21 cellular contexts compared by ENCODE assay signal in the genomic region with DNA sequence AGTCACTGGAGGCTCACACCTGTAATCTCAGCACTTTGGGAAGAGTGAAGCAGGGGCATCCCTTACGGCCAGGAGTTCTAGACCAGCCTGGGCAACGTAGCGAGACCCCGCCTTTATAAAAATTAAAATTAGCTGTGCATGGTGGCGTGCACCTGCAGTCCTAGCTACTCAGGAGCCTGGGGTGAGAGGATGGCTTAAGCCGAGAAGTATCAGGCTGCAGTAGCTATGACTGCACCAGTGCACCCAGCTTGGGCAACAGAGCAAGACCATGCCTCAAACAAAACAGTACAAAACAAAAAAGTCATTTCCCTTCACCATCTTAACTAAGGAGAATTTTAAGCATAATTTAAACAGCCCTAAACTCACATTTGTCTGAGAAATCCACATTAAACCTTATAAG. TPM values are rescaled to one million over a fixed set of nuclear protein-coding genes. Genes with fewer than 3 reads are reported as not detected.
DNase-seq lines count a peak whose midpoint lies in the region; ATAC-seq and TF ChIP-seq lines count a peak whose summit lies in the region.
"Had no signal": no experiment of that assay in that cellular context is flagged by ENCODE, and none has a peak within 500 bp of the region (broad histone marks: within the 10 kb centered on the region; RNA-seq: fewer than 3 reads in every experiment).

No MANE protein-coding gene starts in this region.

- no peaks in the 10 kb centered on the region for H3K27me3 Mint-ChIP-seq in activated CD8-positive, alpha-beta T cell treated with anti-CD3 and anti-CD28 coated beads, Interleukin-2, amount 10 ng/mL, durations not matched to agents 7 days and 5 days (ENCODE audit: low read depth)
- H3K27me3 Mint-ChIP-seq in naive thymus-derived CD8-positive, alpha-beta T cell: no peaks in the 10 kb centered on the region

- H3K4me1 Mint-ChIP-seq in activated CD8-positive, alpha-beta T cell treated with anti-CD3 and anti-CD28 coated beads, Interleukin-2, amount 10 ng/mL, durations not matched to agents 7 days and 5 days (ENCODE audit: low read depth): no peaks in the 10 kb centered on the region
- H3K4me1 Mint-ChIP-seq in naive thymus-derived CD8-positive, alpha-beta T cell: peaks cover 15 to 41% (median 29%) of the 10 kb centered on the region in 4 donors

- no peak for ATAC-seq in activated CD8-positive, alpha-beta T cell treated with anti-CD3 and anti-CD28 coated beads, Interleukin-2, amount 10 ng/mL, durations not matched to agents 7 days and 5 days
- no peak for ATAC-seq in naive thymus-derived CD8-positive, alpha-beta T cell
- no peak for ATAC-seq in HG02981 (IDR thresholded peaks at IDR 0.05; ENCODE audit: unreplicated experiment)
- ATAC-seq: HepG2 had no signal

- no peaks in the 10 kb centered on the region for H3K9me3 ChIP-seq in BLaER1
- H3K9me3 ChIP-seq: colonic mucosa, MG63 had no signal

- H3K27ac Mint-ChIP-seq in activated CD8-positive, alpha-beta T cell treated with anti-CD3 and anti-CD28 coated beads, Interleukin-2, amount 10 ng/mL, durations not matched to agents 7 days and 5 days: peak overlapping the region; percentile 33
- peak overlapping the region in 9 of 10 donors; percentile 26 to 89 (median 80) for H3K27ac Mint-ChIP-seq in naive thymus-derived CD8-positive, alpha-beta T cell
- H3K27ac Mint-ChIP-seq: nephron progenitor cell had no signal

- peaks cover 85% of the 10 kb centered on the region for H3K36me3 ChIP-seq in BLaER1
- H3K36me3 ChIP-seq: colonic mucosa had no signal

- TF ChIP-seq CTCF in GM12864 (IDR thresholded peaks at IDR 0.05; ENCODE audit: low read depth, low read length, missing control alignments): no peak

- H3K4me3 ChIP-seq in BLaER1: no peak overlapping the region
- no peak overlapping the region for H3K4me3 ChIP-seq in GM12864 (ENCODE audit: low read depth, low read length)
- H3K4me3 ChIP-seq: colonic mucosa, lung, MG63 had no signal

- DNase-seq in GM12864 (ENCODE audit: low read depth) (peak; percentile 27), medulla oblongata (ENCODE audit: extremely low spot score) (no peak), C1 segment of cervical spinal cord (lab: John Stamatoyannopoulos, UW) (no peak)
- DNase-seq in activated CD8-positive, alpha-beta T cell treated with anti-CD3 and anti-CD28 coated beads, Interleukin-2, amount 10 ng/mL, durations not matched to agents 7 days and 5 days: no peak
- no peak for DNase-seq in naive thymus-derived CD8-positive, alpha-beta T cell
- no peak for DNase-seq in effector CD4-positive, alpha-beta T cell
- DNase-seq: activated CD4-positive, alpha-beta T cell treated with anti-CD3 and anti-CD28 coated beads, Interleukin-2, amount 50 U/mL, for 1 hour; aorta; colonic mucosa; DMS 273 treated with DMSO at 0.1 percent for 48 hours; MG63; NCI-H1694 treated with DMSO at 0.1 percent for 48 hours; NCI-H446 treated with DMSO at 0.1 percent for 48 hours; nephron progenitor cell; SHP77 treated with DMSO at 0.1 percent for 48 hours; T-helper 9 cell had no signal

- H3K4me1 ChIP-seq in BLaER1: peaks cover 57% of the 10 kb centered on the region
- H3K4me1 ChIP-seq: colonic mucosa had no signal

- POLR2A ChIA-PET in activated CD8-positive, alpha-beta T cell treated with anti-CD3 and anti-CD28 coated beads, Interleukin-2, amount 10 ng/mL, durations not matched to agents 7 days and 5 days (lab: Charles Lee): interaction anchor here (0.6 kb wide), 1 partner anchor 41 kb away, joined by 3 read pairs; no protein-coding TSS in a partner anchor
- POLR2A ChIA-PET in naive thymus-derived CD8-positive, alpha-beta T cell (lab: Charles Lee): interaction anchor here (0.6 kb wide), 1 partner anchor 43 kb away, joined by 4 read pairs; no protein-coding TSS in a partner anchor

- H3K9me3 Mint-ChIP-seq in activated CD8-positive, alpha-beta T cell treated with anti-CD3 and anti-CD28 coated beads, Interleukin-2, amount 10 ng/mL, durations not matched to agents 7 days and 5 days (ENCODE audit: insufficient read depth): no peaks in the 10 kb centered on the region
- H3K9me3 Mint-ChIP-seq in naive thymus-derived CD8-positive, alpha-beta T cell: no peaks in the 10 kb centered on the region
- H3K9me3 Mint-ChIP-seq: nephron progenitor cell had no signal

- H3K27me3 ChIP-seq in BLaER1: no peaks in the 10 kb centered on the region
- H3K27me3 ChIP-seq: colonic mucosa, MG63 had no signal

- no peaks in the 10 kb centered on the region for H4K20me1 ChIP-seq in BLaER1

- peak overlapping the region; percentile 67 for H3K9ac ChIP-seq in BLaER1

- CTCF ChIA-PET in activated CD8-positive, alpha-beta T cell treated with anti-CD3 and anti-CD28 coated beads, Interleukin-2, amount 10 ng/mL, durations not matched to agents 7 days and 5 days (lab: Charles Lee): interaction anchor here (1.5 kb wide), 1 partner anchor 32 kb away, joined by 7 read pairs; no protein-coding TSS in a partner anchor

- H3K4me3 Mint-ChIP-seq in activated CD8-positive, alpha-beta T cell treated with anti-CD3 and anti-CD28 coated beads, Interleukin-2, amount 10 ng/mL, durations not matched to agents 7 days and 5 days: no peak overlapping the region
- peak overlapping the region in 4 of 10 donors; percentile 26 to 57 (median 40) for H3K4me3 Mint-ChIP-seq in naive thymus-derived CD8-positive, alpha-beta T cell
- H3K4me3 Mint-ChIP-seq: nephron progenitor cell had no signal

- H3K36me3 Mint-ChIP-seq in activated CD8-positive, alpha-beta T cell treated with anti-CD3 and anti-CD28 coated beads, Interleukin-2, amount 10 ng/mL, durations not matched to agents 7 days and 5 days (ENCODE audit: low read depth): peaks cover 65% of the 10 kb centered on the region
- H3K36me3 Mint-ChIP-seq in naive thymus-derived CD8-positive, alpha-beta T cell: peaks cover 0 to 91% (median 9%) of the 10 kb centered on the region in 3 donors

- H3K4me2 ChIP-seq in BLaER1: peak overlapping the region; percentile 77

- peak overlapping the region; percentile 83 for H3K27ac ChIP-seq in BLaER1
- H3K27ac ChIP-seq: colonic mucosa, epithelial cell of prostate had no signal

RNA-seq across cellular contexts. Expression of a gene that starts 23.2 kb away (rescaled TPM):
- total RNA-seq in activated CD8-positive, alpha-beta T cell treated with anti-CD3 and anti-CD28 coated beads, Interleukin-2, amount 10 ng/mL, durations not matched to agents 7 days and 5 days: 10 to 100 TPM; 56.2 to 57.7 TPM
- total RNA-seq in naive thymus-derived CD8-positive, alpha-beta T cell: 10 to 100 TPM; 56.2 to 67.8 TPM
- 10 to 100 TPM; 15.3 to 33.9 (median 22.3) TPM for polyA plus RNA-seq in naive thymus-derived CD8-positive, alpha-beta T cell

RNA-seq across cellular contexts. Expression of a gene that starts 51.8 kb away (rescaled TPM):
- total RNA-seq in activated CD8-positive, alpha-beta T cell treated with anti-CD3 and anti-CD28 coated beads, Interleukin-2, amount 10 ng/mL, durations not matched to agents 7 days and 5 days: 10 to 100 TPM; 21.6 to 22.6 TPM
- 10 to 100 TPM; 21.4 to 24.6 TPM for total RNA-seq in naive thymus-derived CD8-positive, alpha-beta T cell
- 10 to 100 TPM; 17.1 to 27.0 (median 17.9) TPM for polyA plus RNA-seq in naive thymus-derived CD8-positive, alpha-beta T cell

RNA-seq across cellular contexts. Expression of a gene that starts 51.9 kb away (rescaled TPM):
- total RNA-seq in activated CD8-positive, alpha-beta T cell treated with anti-CD3 and anti-CD28 coated beads, Interleukin-2, amount 10 ng/mL, durations not matched to agents 7 days and 5 days: 10 to 100 TPM; 32.2 to 34.6 TPM
- 10 to 100 TPM; 63.9 to 64.3 TPM for total RNA-seq in naive thymus-derived CD8-positive, alpha-beta T cell
- polyA plus RNA-seq in naive thymus-derived CD8-positive, alpha-beta T cell: 10 to 100 TPM; 10.5 to 18.4 (median 16.2) TPM

RNA-seq across cellular contexts. Expression of a gene that starts 54.4 kb away (rescaled TPM):
- 10 to 100 TPM; 62.8 to 68.9 TPM for total RNA-seq in activated CD8-positive, alpha-beta T cell treated with anti-CD3 and anti-CD28 coated beads, Interleukin-2, amount 10 ng/mL, durations not matched to agents 7 days and 5 days
- total RNA-seq in naive thymus-derived CD8-positive, alpha-beta T cell: 10 to 100 TPM; 40.8 to 43.2 TPM
- polyA plus RNA-seq in naive thymus-derived CD8-positive, alpha-beta T cell: 100 to 1,000 TPM in 2 of 3 donors, 10 to 100 TPM in 1; 87.9 to 134 (median 126) TPM
